In the genomic region with DNA sequence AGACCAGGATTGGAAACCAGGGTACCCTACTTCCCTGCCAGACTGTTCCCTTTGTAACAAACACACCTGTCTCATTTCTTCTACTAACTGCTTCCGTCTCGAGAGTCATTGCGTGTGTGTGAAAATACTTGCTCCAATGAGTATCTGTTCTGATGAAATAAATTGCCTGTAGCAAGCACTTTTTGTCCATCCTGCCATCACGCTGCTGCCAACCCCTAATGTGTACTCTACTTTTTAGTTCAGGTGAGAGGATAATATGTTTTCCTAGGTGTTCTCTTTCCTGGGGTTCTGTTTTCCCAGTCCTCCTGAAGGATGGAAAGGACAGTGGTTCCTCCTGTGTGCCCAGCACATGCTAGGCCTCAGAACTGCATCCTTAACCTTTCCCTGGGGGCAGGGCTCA, we compare ENCODE assay signal across 22 cellular contexts. TPM values are rescaled to one million over a fixed set of nuclear protein-coding genes. Genes with fewer than 3 reads are reported as not detected.
DNase-seq lines count a peak whose midpoint lies in the region; ATAC-seq and TF ChIP-seq lines count a peak whose summit lies in the region.
"Had no signal": no experiment of that assay in that cellular context is flagged by ENCODE, and none has a peak within 500 bp of the region (broad histone marks: within the 10 kb centered on the region; RNA-seq: fewer than 3 reads in every experiment).

No MANE protein-coding gene starts in this region.

- H3K27ac Mint-ChIP-seq in endothelial cell (ENCODE audit: unreplicated experiment) (peak overlapping the region; percentile 39), nephron progenitor cell (no peak overlapping the region)
- H3K27ac Mint-ChIP-seq: activated CD8-positive, alpha-beta T cell treated with anti-CD3 and anti-CD28 coated beads for 36 hours; activated naive CD4-positive, alpha-beta T cell treated with anti-CD3 and anti-CD28 coated beads, Interleukin-2, amount 50 U/mL, for 24 hours; CD4-positive, alpha-beta T cell had no signal

- TF ChIP-seq CTCF in endothelial cell (IDR thresholded peaks at IDR 0.05; ENCODE audit: unreplicated experiment) (no peak), nephron progenitor cell (IDR thresholded peaks at IDR 0.05) (no peak)

- intact Hi-C loops in posterior vena cava (cut with DNase I): no loop called here

- H3K27me3 Mint-ChIP-seq in endothelial cell (ENCODE audit: unreplicated experiment) (peaks cover 13% of the 10 kb centered on the region), nephron progenitor cell (ENCODE audit: low read depth, poor library complexity) (peaks cover 72% of the 10 kb centered on the region)

- H3K9me3 Mint-ChIP-seq in endothelial cell (ENCODE audit: unreplicated experiment) (no peaks in the 10 kb centered on the region), nephron progenitor cell (no peaks in the 10 kb centered on the region)
- H3K9me3 Mint-ChIP-seq: activated CD8-positive, alpha-beta T cell treated with anti-CD3 and anti-CD28 coated beads for 36 hours; activated naive CD4-positive, alpha-beta T cell treated with anti-CD3 and anti-CD28 coated beads, Interleukin-2, amount 50 U/mL, for 24 hours; CD4-positive, alpha-beta T cell had no signal

- peak; percentile 54 for DNase-seq in DMS53 (lab: John Stamatoyannopoulos, UW)
- peak; percentile 40 for DNase-seq in NCI-H69 (lab: John Stamatoyannopoulos, UW)
- no peak for DNase-seq in endothelial cell (ENCODE audit: low spot score)
- DNase-seq in nephron progenitor cell: no peak
- no peak for DNase-seq in posterior vena cava (ENCODE audit: low spot score)
- no peak for DNase-seq in SW 1271 (lab: John Stamatoyannopoulos, UW)
- DNase-seq: activated CD4-positive, CD25-positive, alpha-beta regulatory T cell; activated CD8-positive, alpha-beta T cell treated with anti-CD3 and anti-CD28 coated beads for 36 hours; activated T-cell treated with anti-CD3 and anti-CD28 coated beads, Interleukin-2, amount 50 U/mL, for 1 hour; CD4-positive, alpha-beta T cell; DND-41; heart right ventricle; IMR-90; MG63; NCI-H774; right cardiac atrium; T-helper 2 cell had no signal

- ATAC-seq in HG02885 (IDR thresholded peaks at IDR 0.05; ENCODE audit: poor library complexity, unreplicated experiment): no peak
- ATAC-seq in HG03280 (IDR thresholded peaks at IDR 0.05; ENCODE audit: unreplicated experiment): no peak
- ATAC-seq: activated CD8-positive, alpha-beta T cell treated with anti-CD3 and anti-CD28 coated beads for 36 hours; heart right ventricle; right cardiac atrium had no signal

- peaks cover 13% of the 10 kb centered on the region for H3K4me1 Mint-ChIP-seq in endothelial cell (ENCODE audit: unreplicated experiment)
- H3K4me1 Mint-ChIP-seq in nephron progenitor cell: peaks cover 5% of the 10 kb centered on the region

- peaks cover 5% of the 10 kb centered on the region for H3K36me3 Mint-ChIP-seq in endothelial cell (ENCODE audit: low read depth, unreplicated experiment)
- H3K36me3 Mint-ChIP-seq in nephron progenitor cell (ENCODE audit: low read depth): no peaks in the 10 kb centered on the region
- H3K36me3 Mint-ChIP-seq: activated naive CD4-positive, alpha-beta T cell treated with anti-CD3 and anti-CD28 coated beads, Interleukin-2, amount 50 U/mL, for 24 hours had no signal

- peak overlapping the region; percentile 86 for H3K4me3 Mint-ChIP-seq in endothelial cell (ENCODE audit: unreplicated experiment)
- peak overlapping the region; percentile 72 for H3K4me3 Mint-ChIP-seq in nephron progenitor cell
- H3K4me3 Mint-ChIP-seq: activated CD8-positive, alpha-beta T cell treated with anti-CD3 and anti-CD28 coated beads for 36 hours; activated naive CD4-positive, alpha-beta T cell treated with anti-CD3 and anti-CD28 coated beads, Interleukin-2, amount 50 U/mL, for 24 hours; CD4-positive, alpha-beta T cell had no signal

RNA-seq across cellular contexts. Expression of a gene that starts 1.0 kb away (rescaled TPM):
- total RNA-seq in endothelial cell (ENCODE audit: unreplicated experiment) (2.0 TPM), posterior vena cava (not detected)
- total RNA-seq: activated CD8-positive, alpha-beta T cell treated with anti-CD3 and anti-CD28 coated beads for 36 hours; CD4-positive, alpha-beta T cell; heart right ventricle; IMR-90; mesenteric fat pad; right cardiac atrium; SJSA1 had no signal

Comparison
In these comparisons a context has a peak if more than half of its experiments do, and no peak if none do; other contexts are left out.
1. DNase-seq: peak in DMS53 (single experiment) and NCI-H69 (single experiment); none in endothelial cell (single experiment), nephron progenitor cell (single experiment), posterior vena cava (single experiment) and SW 1271 (0 of 2).